26 cellular contexts compared by ENCODE assay signal in genomic region chr20:44721785-44722054, GRCh38. TPM values are rescaled to one million over a fixed set of nuclear protein-coding genes. Genes with fewer than 3 reads are reported as not detected.
DNase-seq lines count a peak whose midpoint lies in the region; ATAC-seq, FAIRE-seq and TF ChIP-seq lines count a peak whose summit lies in the region.
"Had no signal": no experiment of that assay in that cellular context is flagged by ENCODE, and none has a peak within 500 bp of the region (broad histone marks: within the 10 kb centered on the region; RNA-seq: fewer than 3 reads in every experiment).

No MANE protein-coding gene starts in this region.

- FAIRE-seq in A549 (lab: Jason Lieb, UNC): no peak
- FAIRE-seq: D721Med had no signal

- no peak for DNase-seq in A549 (ENCODE audit: low read depth in 1 of 2, low spot score in 1 of 2)
- DNase-seq in HFFc6: no peak
- DNase-seq in mammary epithelial cell: no peak
- no peak for DNase-seq in osteocyte (ENCODE audit: extremely low spot score, unreplicated experiment)
- DNase-seq in NCI-H524 (lab: John Stamatoyannopoulos, UW): no peak
- no peak for DNase-seq in NCI-H748 treated with DMSO at 0.1 percent for 48 hours (lab: John Stamatoyannopoulos, UW)
- no peak for DNase-seq in HEK293T (ENCODE audit: extremely low spot score)
- no peak for DNase-seq in activated CD4-positive, alpha-beta T cell treated with anti-CD3 and anti-CD28 coated beads for 48 hours
- DNase-seq: activated CD4-positive, alpha-beta T cell treated with anti-CD3 and anti-CD28 coated beads for 36 hours; activated naive CD4-positive, alpha-beta T cell treated with anti-CD3 and anti-CD28 coated beads, Interleukin-2, amount 50 U/mL, for 16 hours; activated T-cell treated with anti-CD3 and anti-CD28 coated beads, Interleukin-2, amount 50 U/mL, for 4 hours; effector CD4-positive, alpha-beta T cell; gastrocnemius medialis; H7; mesendoderm; NCI-H1694; NCI-H69; retina; SHP77; stimulated activated CD4-positive, alpha-beta T cell treated with anti-CD3 and anti-CD28 coated beads, Interleukin-15, amount 100 ng/mL, for 24 hours; T-cell had no signal

- CTCF ChIA-PET in A549 (lab: Yijun Ruan, JAX) (interaction anchor here (1.3 to 21.9 kb wide), 6 partner anchors 10 to 39 kb away, joined by 3 to 525 read pairs (median 4); no protein-coding TSS in a partner anchor), mammary epithelial cell (lab: Charles Lee; ENCODE audit: low non-redundant PET) (no interaction called here), HEK293T (lab: Yijun Ruan, JAX) (no interaction called here)

- no peaks in the 10 kb centered on the region for H3K36me3 ChIP-seq in mammary epithelial cell (ENCODE audit: insufficient read depth, low read length)
- H3K36me3 ChIP-seq: gastrocnemius medialis, stomach had no signal

- H2AFZ ChIP-seq in mammary epithelial cell (ENCODE audit: low read depth, low read length): no peak overlapping the region

- no peak for ATAC-seq in A549
- ATAC-seq: activated CD4-positive, alpha-beta T cell treated with anti-CD3 and anti-CD28 coated beads for 36 hours; activated T-cell treated with anti-CD3 and anti-CD28 coated beads, Interleukin-2, amount 50 U/mL, for 4 hours; T-cell had no signal

- H3K27me3 ChIP-seq in mammary epithelial cell (ENCODE audit: insufficient read depth, low read length): no peaks in the 10 kb centered on the region
- H3K27me3 ChIP-seq: gastrocnemius medialis had no signal

- BruUV-seq in mammary epithelial cell (replicated peaks; lab: Mats Ljungman, UMichigan): no TSS peak

- no peak overlapping the region for H3K4me3 Mint-ChIP-seq in HFFc6
- H3K4me3 Mint-ChIP-seq in osteocyte (ENCODE audit: unreplicated experiment): no peak overlapping the region
- H3K4me3 Mint-ChIP-seq: activated CD4-positive, alpha-beta T cell treated with anti-CD3 and anti-CD28 coated beads for 36 hours; activated T-cell treated with anti-CD3 and anti-CD28 coated beads, Interleukin-2, amount 50 U/mL, for 4 hours; T-cell had no signal

- TF ChIP-seq RAD21 in A549 (conservative IDR thresholded peaks at IDR 0.05 in 1 of 2, IDR thresholded peaks at IDR 0.05 in 1 of 2): no peak

- TF ChIP-seq POLR2A in A549 (IDR thresholded peaks at IDR 0.05; ENCODE audit: low read length): no peak

- TF ChIP-seq CTCF in A549 (IDR thresholded peaks at IDR 0.05): no peak
- TF ChIP-seq CTCF in HFFc6 (IDR thresholded peaks at IDR 0.05): no peak
- TF ChIP-seq CTCF in mammary epithelial cell (conservative IDR thresholded peaks at IDR 0.05 in 1 of 2, IDR thresholded peaks at IDR 0.05 in 1 of 2; ENCODE audit: extremely low read depth in 1 of 2, insufficient read depth in 1 of 2, low read depth in 1 of 2, low read length in 2 of 2): no peak
- TF ChIP-seq CTCF in osteocyte (IDR thresholded peaks at IDR 0.05): no peak

- no peak for TF ChIP-seq EP300 in A549 (IDR thresholded peaks at IDR 0.05)

- WGBS in A549 (ENCODE audit: missing lambda C conversion rate): 95% methylated on average over 1 of the region's 1 CpG
- 100% methylated on average over 1 of the region's 1 CpG for WGBS in mammary epithelial cell (ENCODE audit: low coverage, missing lambda C conversion rate)

- H3K9me3 Mint-ChIP-seq in HFFc6 (no peaks in the 10 kb centered on the region), osteocyte (ENCODE audit: unreplicated experiment) (no peaks in the 10 kb centered on the region)
- H3K9me3 Mint-ChIP-seq: activated T-cell treated with anti-CD3 and anti-CD28 coated beads, Interleukin-2, amount 50 U/mL, for 4 hours; T-cell had no signal

- H4K20me1 ChIP-seq in mammary epithelial cell (ENCODE audit: insufficient read depth, low read length): no peaks in the 10 kb centered on the region

- no peak overlapping the region for H3K4me3 ChIP-seq in A549
- H3K4me3 ChIP-seq in mammary epithelial cell (replicated peaks in 1 of 3; ENCODE audit: insufficient read depth in 1 of 3, low read depth in 2 of 3, low read length in 3 of 3): no peak overlapping the region
- H3K4me3 ChIP-seq: gastrocnemius medialis, stomach had no signal

- no peaks in the 10 kb centered on the region for H3K27me3 Mint-ChIP-seq in HFFc6 (ENCODE audit: insufficient read depth)
- no peaks in the 10 kb centered on the region for H3K27me3 Mint-ChIP-seq in osteocyte (ENCODE audit: unreplicated experiment)
- H3K27me3 Mint-ChIP-seq: activated CD4-positive, alpha-beta T cell treated with anti-CD3 and anti-CD28 coated beads for 36 hours; T-cell had no signal

- H3K9me3 ChIP-seq in A549 (no peaks in the 10 kb centered on the region), mammary epithelial cell (replicated peaks; ENCODE audit: insufficient read depth, low read length) (no peaks in the 10 kb centered on the region)
- H3K9me3 ChIP-seq: gastrocnemius medialis, stomach had no signal

- H3K4me2 ChIP-seq in A549: peak overlapping the region; percentile 65
- H3K4me2 ChIP-seq in mammary epithelial cell (ENCODE audit: insufficient read depth, low read depth, low read length): peak overlapping the region; percentile 55

- H3K27ac Mint-ChIP-seq in HFFc6 (peak overlapping the region; percentile 90), osteocyte (ENCODE audit: unreplicated experiment) (peak overlapping the region; percentile 98)
- H3K27ac Mint-ChIP-seq: activated CD4-positive, alpha-beta T cell treated with anti-CD3 and anti-CD28 coated beads for 36 hours; T-cell had no signal

- POLR2A ChIA-PET in A549 (lab: Yijun Ruan, JAX) (interaction anchor here (1.6 to 2.8 kb wide), 2 partner anchors 8 to 29 kb away, joined by 14 to 20 read pairs; no protein-coding TSS in a partner anchor), HEK293T (lab: Yijun Ruan, JAX) (no interaction called here)

- H3K4me1 ChIP-seq in A549: peaks cover 84% of the 10 kb centered on the region
- H3K4me1 ChIP-seq in mammary epithelial cell (ENCODE audit: insufficient read depth, low read length): peaks cover 23% of the 10 kb centered on the region

- peak overlapping the region; percentile 96 to 98 for H3K27ac ChIP-seq in A549
- no peak overlapping the region for H3K27ac ChIP-seq in mammary epithelial cell (ENCODE audit: insufficient read depth, low read depth, low read length)

- in situ Hi-C loops in mammary epithelial cell (cut with MboI; ENCODE audit: low sequenced_read_pairs in 2 of 2): no loop called here

- H3K79me2 ChIP-seq in mammary epithelial cell (ENCODE audit: insufficient read depth, low read length): no peaks in the 10 kb centered on the region

- H3K9ac ChIP-seq in mammary epithelial cell (ENCODE audit: insufficient read depth, low read length): no peak overlapping the region

- H3K36me3 Mint-ChIP-seq in HFFc6 (ENCODE audit: low read depth) (no peaks in the 10 kb centered on the region), osteocyte (ENCODE audit: unreplicated experiment) (no peaks in the 10 kb centered on the region)
- H3K36me3 Mint-ChIP-seq: T-cell had no signal

- intact Hi-C loops in mammary epithelial cell (cut with micrococcal nuclease): loop anchor here (1.0 kb wide), 1 partner anchor 8 kb away; no protein-coding TSS in a partner anchor

- dilution Hi-C loops in mammary epithelial cell (cut with HindIII; ENCODE audit: low sequenced_read_pairs): no loop called here

- H3K4me1 Mint-ChIP-seq in HFFc6 (ENCODE audit: low read depth): peaks cover 35% of the 10 kb centered on the region
- H3K4me1 Mint-ChIP-seq in osteocyte (ENCODE audit: unreplicated experiment): peaks cover 44% of the 10 kb centered on the region
- H3K4me1 Mint-ChIP-seq: activated CD4-positive, alpha-beta T cell treated with anti-CD3 and anti-CD28 coated beads for 36 hours; T-cell had no signal

TF ChIP-seq in A549, 52 proteins besides CTCF, POLR2A, EP300 and RAD21 (continues in another document):
- TF ChIP-seq HOXA7 (CRISPR knock-in tag; IDR thresholded peaks at IDR 0.05) (no peak), MAZ (IDR thresholded peaks at IDR 0.05; ENCODE audit: borderline replicate concordance, low read depth, low read length) (no peak), CHD2 (IDR thresholded peaks at IDR 0.05; ENCODE audit: low read length, partially characterized antibody) (no peak), PHF8 (IDR thresholded peaks at IDR 0.05; ENCODE audit: borderline replicate concordance, low read depth) (no peak), CEBPB (IDR thresholded peaks at IDR 0.05) (no peak)

TF ChIP-seq in HEK293T, 16 proteins besides CTCF, POLR2A, EP300 and RAD21 (continues in another document):
- TF ChIP-seq BHLHE40 (IDR thresholded peaks at IDR 0.05; ENCODE audit: borderline replicate concordance): no peak
- no peak for TF ChIP-seq CTBP1 (IDR thresholded peaks at IDR 0.05; ENCODE audit: borderline replicate concordance)
- TF ChIP-seq SP1 (IDR thresholded peaks at IDR 0.05): no peak
- TF ChIP-seq PKNOX1 (IDR thresholded peaks at IDR 0.05): no peak

RNA-seq across cellular contexts. Expression of gene CCN5, which starts 6.6 kb away (rescaled TPM):
- polyA plus RNA-seq in A549 (2011; rRNA removed) (9.9 and 10.1 TPM in 2 replicates), A549 (2017; fragmentation: RNase III; extraction: RNeasy Plus Mini Kit Qiagen cat#74134 plus additional on column Dnase treatment) (11.1 to 13.9 TPM (median 12.3 TPM) in 3 replicates), mammary epithelial cell (not detected)
- 32.0 and 52.5 TPM in 2 replicates for polyA plus RNA-seq in A549 (2012; cell fraction: cytosol; rRNA removed)
- polyA plus RNA-seq in A549 (2012; cell fraction: nucleus; rRNA removed): 59.4 and 69.8 TPM in 2 replicates
- 4.5 and 6.9 TPM in 2 replicates for polyA minus RNA-seq in A549 (2011; rRNA and poly(A)+ RNA removed)
- under 1 TPM in 1 of 6 experiments, not detected in 5; 0.14 TPM for total RNA-seq in HFFc6 (2021; fragmentation: NEBNext Ultra II Directional; extraction: Animal tissue kit (Norgen Biotek cat#: 25700))
- total RNA-seq in mammary epithelial cell (under 1 TPM in 1 of 2 donors, not detected in 1; 0.67 TPM), osteocyte (18.2 and 24.0 TPM in 2 replicates)
- not detected for polyA minus RNA-seq in mammary epithelial cell
- total RNA-seq: activated CD4-positive, alpha-beta T cell treated with anti-CD3 and anti-CD28 coated beads for 36 hours; activated CD8-positive, alpha-beta memory T cell treated with anti-CD3 and anti-CD28 coated beads for 36 hours; H7; HT-29; kidney epithelial cell had no signal

RNA-seq across cellular contexts. Expression of gene KCNK15, which starts 23.9 kb away (rescaled TPM):
- polyA plus RNA-seq in A549 (2011; rRNA removed) (0.33 and 0.49 TPM in 2 replicates), A549 (2017; fragmentation: RNase III; extraction: RNeasy Plus Mini Kit Qiagen cat#74134 plus additional on column Dnase treatment) (0.41 to 0.67 TPM (median 0.43 TPM) in 3 replicates), mammary epithelial cell (0.40 TPM)
- 0.73 and 1.3 TPM in 2 replicates for polyA plus RNA-seq in A549 (2012; cell fraction: cytosol; rRNA removed)
- 0.76 and 0.90 TPM in 2 replicates for polyA plus RNA-seq in A549 (2012; cell fraction: nucleus; rRNA removed)
- 0.58 and 0.66 TPM in 2 replicates for polyA minus RNA-seq in A549 (2011; rRNA and poly(A)+ RNA removed)
- total RNA-seq in HFFc6 (2021; fragmentation: NEBNext Ultra II Directional; extraction: Animal tissue kit (Norgen Biotek cat#: 25700)): under 1 TPM in 5 of 6 experiments, not detected in 1; 0.07 to 0.28 (median 0.21) TPM
- total RNA-seq in mammary epithelial cell (1 to 10 TPM in 1 of 2 donors, under 1 TPM in 1; 0.31 to 1.0 TPM), osteocyte (17.5 and 21.5 TPM in 2 replicates)
- not detected for polyA minus RNA-seq in mammary epithelial cell
- total RNA-seq: HT-29 had no signal

Comparison
In these comparisons a context has a peak if more than half of its experiments do, and no peak if none do; other contexts are left out.
1. RNA of gene CCN5, which starts 6.6 kb away (total RNA-seq): 18.2 to 24.0 TPM in osteocyte; 0.67 TPM in mammary epithelial cell and 0.14 TPM in HFFc6; every median in the first group is over 10 times any median in the second.